Comparison of ENCODE assay signal across 19 cellular contexts in genomic region chr1:61828814-61829213, GRCh38.
"Had no signal": no experiment of that assay in that cellular context is flagged by ENCODE, and none has a peak within 500 bp of the region (broad histone marks: within the 10 kb centered on the region; RNA-seq: fewer than 3 reads in every experiment).

No MANE protein-coding gene starts in this region.

- H3K4me1 Mint-ChIP-seq: activated B cell treated with CpG ODN at 0.5 μM for 24 hours; activated naive CD8-positive, alpha-beta T cell treated with anti-CD3 and anti-CD28 coated beads for 36 hours; stimulated activated naive B cell treated with anti-CD40 and anti-IgM and Interleukin-4, amounts not matched to agents 10 μg/mL and 1 μg/mL and 100 μg/mL, for 72 hours had no signal

- H3K36me3 ChIP-seq: colonic mucosa, uterus had no signal

- DNase-seq: activated B cell treated with CpG ODN at 0.5 μM for 24 hours; activated CD4-positive, alpha-beta T cell treated with anti-CD3 and anti-CD28 coated beads for 48 hours; activated CD8-positive, alpha-beta memory T cell treated with anti-CD3 and anti-CD28 coated beads, Interleukin-2, amount 50 U/mL, for 48 hours; activated naive CD8-positive, alpha-beta T cell treated with anti-CD3 and anti-CD28 coated beads for 36 hours; amygdala; body of pancreas; central memory CD4-positive, alpha-beta T cell; colonic mucosa; esophagus squamous epithelium; foreskin melanocyte; left ventricle myocardium inferior; mesenchymal stem cell; occipital lobe; stimulated activated CD4-positive, alpha-beta T cell treated with anti-CD3 and anti-CD28 coated beads, Interleukin-2, amount 100 ng/mL, for 48 hours; stimulated activated naive B cell treated with anti-CD40 and anti-IgM and Interleukin-4, amounts not matched to agents 10 μg/mL and 1 μg/mL and 100 μg/mL, for 72 hours; thyroid gland; uterus had no signal

- H3K27me3 ChIP-seq: body of pancreas, colonic mucosa, esophagus squamous epithelium, right atrium auricular region, thyroid gland, uterus had no signal

- H3K4me3 Mint-ChIP-seq: activated B cell treated with CpG ODN at 0.5 μM for 24 hours; activated naive CD8-positive, alpha-beta T cell treated with anti-CD3 and anti-CD28 coated beads for 36 hours; natural killer cell treated with Interleukin-12 subunit alpha and Interleukin-12 subunit beta and Interleukin-15 and Interleukin-18, amount 100 ng/mL, for 72 hours; stimulated activated naive B cell treated with anti-CD40 and anti-IgM and Interleukin-4, amounts not matched to agents 10 μg/mL and 1 μg/mL and 100 μg/mL, for 72 hours had no signal

- ATAC-seq: body of pancreas; natural killer cell treated with Interleukin-12 subunit alpha and Interleukin-12 subunit beta and Interleukin-15 and Interleukin-18, amount 100 ng/mL, for 72 hours; stimulated activated naive B cell treated with anti-CD40 and anti-IgM and Interleukin-4, amounts not matched to agents 10 μg/mL and 1 μg/mL and 100 μg/mL, for 72 hours had no signal

- H3K9me3 Mint-ChIP-seq: activated B cell treated with CpG ODN at 0.5 μM for 24 hours; activated naive CD8-positive, alpha-beta T cell treated with anti-CD3 and anti-CD28 coated beads for 36 hours; natural killer cell treated with Interleukin-12 subunit alpha and Interleukin-12 subunit beta and Interleukin-15 and Interleukin-18, amount 100 ng/mL, for 72 hours; stimulated activated naive B cell treated with anti-CD40 and anti-IgM and Interleukin-4, amounts not matched to agents 10 μg/mL and 1 μg/mL and 100 μg/mL, for 72 hours had no signal

- H3K4me3 ChIP-seq: body of pancreas, colonic mucosa, esophagus squamous epithelium, left ventricle myocardium inferior, right atrium auricular region, thyroid gland, uterus had no signal

- H3K27ac Mint-ChIP-seq: activated B cell treated with CpG ODN at 0.5 μM for 24 hours; activated naive CD8-positive, alpha-beta T cell treated with anti-CD3 and anti-CD28 coated beads for 36 hours; natural killer cell treated with Interleukin-12 subunit alpha and Interleukin-12 subunit beta and Interleukin-15 and Interleukin-18, amount 100 ng/mL, for 72 hours; stimulated activated naive B cell treated with anti-CD40 and anti-IgM and Interleukin-4, amounts not matched to agents 10 μg/mL and 1 μg/mL and 100 μg/mL, for 72 hours had no signal

- H3K4me1 ChIP-seq: body of pancreas, colonic mucosa, esophagus squamous epithelium, right atrium auricular region, thyroid gland, uterus had no signal

- H3K27me3 Mint-ChIP-seq: activated B cell treated with CpG ODN at 0.5 μM for 24 hours; activated naive CD8-positive, alpha-beta T cell treated with anti-CD3 and anti-CD28 coated beads for 36 hours; natural killer cell treated with Interleukin-12 subunit alpha and Interleukin-12 subunit beta and Interleukin-15 and Interleukin-18, amount 100 ng/mL, for 72 hours; stimulated activated naive B cell treated with anti-CD40 and anti-IgM and Interleukin-4, amounts not matched to agents 10 μg/mL and 1 μg/mL and 100 μg/mL, for 72 hours had no signal

- H3K27ac ChIP-seq: body of pancreas, colonic mucosa, esophagus squamous epithelium, left ventricle myocardium inferior, right atrium auricular region, thyroid gland, uterus had no signal

- H3K9me3 ChIP-seq: body of pancreas, colonic mucosa, esophagus squamous epithelium, left ventricle myocardium inferior, right atrium auricular region, thyroid gland, uterus had no signal
